8 cellular contexts compared by ENCODE assay signal in the genomic region with DNA sequence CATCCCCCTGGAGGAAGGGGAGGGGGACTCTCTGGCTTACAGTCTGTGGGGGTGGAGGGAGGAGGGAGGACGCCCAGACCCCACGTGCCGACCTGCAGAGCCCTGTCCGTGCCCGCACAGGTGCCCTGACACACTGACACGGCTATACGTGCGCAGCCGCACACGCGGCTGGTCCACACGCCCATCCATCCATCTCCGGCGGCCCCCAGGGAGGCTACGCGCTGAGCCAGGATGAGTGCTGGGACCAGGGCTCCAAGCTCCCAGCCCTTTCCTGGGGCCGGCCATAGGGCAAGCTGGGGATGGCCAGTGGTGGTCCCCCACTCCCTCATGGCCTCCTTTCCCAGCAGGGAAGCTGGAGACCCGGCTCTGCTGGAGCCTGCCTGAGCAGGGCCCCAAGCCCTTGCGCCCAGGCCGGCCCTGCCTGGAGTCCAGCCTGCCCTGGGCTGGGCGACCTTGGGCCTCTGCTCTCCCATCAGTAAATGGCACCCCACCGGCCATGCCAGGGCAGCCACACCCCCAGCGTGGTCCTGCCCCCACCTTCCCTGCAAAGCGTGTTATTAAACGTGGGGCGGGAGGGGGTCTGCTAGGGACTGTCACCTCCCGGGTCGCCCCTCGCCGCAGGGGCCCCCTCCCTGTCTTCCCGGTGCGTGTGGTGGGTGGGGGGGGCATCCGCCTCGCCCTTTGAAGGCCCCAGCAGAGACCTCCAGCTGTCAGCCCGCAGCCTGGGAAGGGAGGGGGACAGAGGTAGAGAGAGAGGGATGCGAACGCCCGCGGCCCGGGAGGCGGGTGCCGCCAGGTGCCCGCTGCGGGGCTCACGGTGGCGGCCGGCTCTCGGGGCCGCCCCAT. TPM values are rescaled to one million over a fixed set of nuclear protein-coding genes. Genes with fewer than 3 reads are reported as not detected.
DNase-seq lines count a peak whose midpoint lies in the region; ATAC-seq, FAIRE-seq and TF ChIP-seq lines count a peak whose summit lies in the region.

No MANE protein-coding gene starts in this region.

- no peaks in the 10 kb centered on the region for H3K4me1 ChIP-seq in small intestine (ENCODE audit: control insufficient read depth in 2 of 2, insufficient read depth in 1 of 2, low read depth in 1 of 2, low read length in 1 of 2)

- 2 to 3% (median 2%) methylated on average over 36 to 49 of the region's 49 CpGs for WGBS in small intestine, 3 donors

- H3K4me3 ChIP-seq in LNCaP clone FGC (ENCODE audit: low read depth, low read length) (peak overlapping the region; percentile 52), coronary artery (peak overlapping the region; percentile 78), small intestine (ENCODE audit: low read depth in 1 of 2, low read length in 2 of 2) (peak overlapping the region in 1 of 2 donors; percentile 57)

- peak overlapping the region; percentile 75 for H3K4me3 Mint-ChIP-seq in CD4-positive, alpha-beta T cell
- peak overlapping the region; percentile 67 for H3K4me3 Mint-ChIP-seq in nephron progenitor cell

- TF ChIP-seq CTCF in CD4-positive, alpha-beta T cell (IDR thresholded peaks at IDR 0.05): no peak
- TF ChIP-seq CTCF in LNCaP clone FGC (IDR thresholded peaks at IDR 0.05; ENCODE audit: control insufficient read depth, extremely low read depth, insufficient read depth) (no peak), coronary artery (IDR thresholded peaks at IDR 0.05) (no peak), nephron progenitor cell (IDR thresholded peaks at IDR 0.05) (no peak)

- CTCF ChIA-PET in CD4-positive, alpha-beta T cell (lab: Charles Lee): interaction anchor here (0.9 to 2.0 kb wide), 10 partner anchors 9 to 305 kb away, joined by 3 to 17 read pairs (median 3); a partner anchor contains a TSS

- peak; percentile 15 for ATAC-seq in CD4-positive, alpha-beta T cell (ENCODE audit: poor library complexity)
- ATAC-seq in GM21360 (IDR thresholded peaks at IDR 0.05; ENCODE audit: unreplicated experiment): no peak

- intact Hi-C loops in CD4-positive, alpha-beta T cell (cut with DNase I, micrococcal nuclease): loop anchor here (1.0 to 10.0 kb wide), 5 partner anchors 57 to 306 kb away; a partner anchor contains a TSS

- H3K36me3 Mint-ChIP-seq in CD4-positive, alpha-beta T cell (ENCODE audit: low read depth): no peaks in the 10 kb centered on the region
- H3K36me3 Mint-ChIP-seq in nephron progenitor cell (ENCODE audit: low read depth): no peaks in the 10 kb centered on the region

- H3K9me3 ChIP-seq in CD4-positive, alpha-beta T cell (ENCODE audit: control insufficient read depth, low read length): no peaks in the 10 kb centered on the region
- H3K9me3 ChIP-seq in small intestine (ENCODE audit: control insufficient read depth, low read depth): no peaks in the 10 kb centered on the region

- H3K9me3 Mint-ChIP-seq in CD4-positive, alpha-beta T cell: no peaks in the 10 kb centered on the region
- H3K9me3 Mint-ChIP-seq in nephron progenitor cell: peaks cover 4% of the 10 kb centered on the region

- no peak overlapping the region for H3K27ac ChIP-seq in CD4-positive, alpha-beta T cell (ENCODE audit: low read depth, low read length)
- H3K27ac ChIP-seq in coronary artery (no peak overlapping the region), small intestine (ENCODE audit: low read depth in 1 of 2, low read length in 1 of 2) (no peak overlapping the region)

- no peak overlapping the region for H3K27ac Mint-ChIP-seq in CD4-positive, alpha-beta T cell
- H3K27ac Mint-ChIP-seq in nephron progenitor cell: no peak overlapping the region

- FAIRE-seq in small intestine (lab: Jason Lieb, UNC): no peak

- peaks cover 10% of the 10 kb centered on the region for H3K4me1 Mint-ChIP-seq in CD4-positive, alpha-beta T cell (ENCODE audit: low read depth)
- peaks cover 17% of the 10 kb centered on the region for H3K4me1 Mint-ChIP-seq in nephron progenitor cell

- POLR2A ChIA-PET in CD4-positive, alpha-beta T cell (lab: Charles Lee): interaction anchor here (1.0 to 2.4 kb wide), 5 partner anchors 19 to 319 kb away, joined by 4 to 11 read pairs (median 9); a partner anchor contains a TSS

- DNase-seq in CD4-positive, alpha-beta T cell: no peak
- DNase-seq in LNCaP clone FGC (ENCODE audit: low read depth): no peak
- DNase-seq in coronary artery (ENCODE audit: low spot score): no peak
- DNase-seq in nephron progenitor cell: no peak
- DNase-seq in small intestine: no peak
- DNase-seq in hepatic stellate cell (ENCODE audit: low spot score): no peak
- no peak for DNase-seq in kidney glomerular epithelial cell (lab: John Stamatoyannopoulos, UW)

- H3K27me3 Mint-ChIP-seq in CD4-positive, alpha-beta T cell: peaks cover 27% of the 10 kb centered on the region
- peaks cover 58% of the 10 kb centered on the region for H3K27me3 Mint-ChIP-seq in nephron progenitor cell (ENCODE audit: low read depth, poor library complexity)

- peaks cover 31% of the 10 kb centered on the region for H3K27me3 ChIP-seq in CD4-positive, alpha-beta T cell (ENCODE audit: control insufficient read depth, insufficient read depth, low read length)
- peaks cover 16 to 26% of the 10 kb centered on the region in 2 donors for H3K27me3 ChIP-seq in small intestine (ENCODE audit: control insufficient read depth in 2 of 2, insufficient read depth in 2 of 2, low read length in 2 of 2)

- H3K36me3 ChIP-seq in small intestine (ENCODE audit: control insufficient read depth in 2 of 2, insufficient read depth in 2 of 2, low read length in 2 of 2): no peaks in the 10 kb centered on the region

RNA-seq across cellular contexts. Expression of a gene that starts 0.9 kb away (rescaled TPM):
- total RNA-seq in CD4-positive, alpha-beta T cell: under 1 TPM in 1 of 2 experiments, not detected in 1; 0.06 TPM
- polyA plus RNA-seq in small intestine: 1 to 10 TPM in 1 of 3 donors, under 1 TPM in 2; 0.27 to 1.1 (median 0.66) TPM

RNA-seq across cellular contexts. Expression of a gene that starts 9.7 kb away (rescaled TPM):
- total RNA-seq in CD4-positive, alpha-beta T cell: 10 to 100 TPM; 22.9 to 26.4 TPM
- polyA plus RNA-seq in small intestine: 10 to 100 TPM; 61.9 to 68.7 (median 63.5) TPM

RNA-seq across cellular contexts. Expression of a gene that starts 15.1 kb away (rescaled TPM):
- total RNA-seq in CD4-positive, alpha-beta T cell: 1 to 10 TPM; 4.2 to 5.0 TPM
- polyA plus RNA-seq in small intestine: 10 to 100 TPM in 1 of 3 donors, 1 to 10 TPM in 2; 1.6 to 84.1 (median 8.3) TPM

RNA-seq across cellular contexts. Expression of a gene that starts 19.1 kb away (rescaled TPM):
- 1 to 10 TPM; 8.1 to 8.5 TPM for total RNA-seq in CD4-positive, alpha-beta T cell
- polyA plus RNA-seq in small intestine: 10 to 100 TPM; 12.7 to 16.2 (median 14.1) TPM

RNA-seq across cellular contexts. Expression of a gene that starts 27.9 kb away (rescaled TPM):
- 10 to 100 TPM; 31.8 to 33.8 TPM for total RNA-seq in CD4-positive, alpha-beta T cell
- 10 to 100 TPM; 16.5 to 37.1 (median 28.1) TPM for polyA plus RNA-seq in small intestine
